9 cellular contexts compared by ENCODE assay signal in the genomic region with DNA sequence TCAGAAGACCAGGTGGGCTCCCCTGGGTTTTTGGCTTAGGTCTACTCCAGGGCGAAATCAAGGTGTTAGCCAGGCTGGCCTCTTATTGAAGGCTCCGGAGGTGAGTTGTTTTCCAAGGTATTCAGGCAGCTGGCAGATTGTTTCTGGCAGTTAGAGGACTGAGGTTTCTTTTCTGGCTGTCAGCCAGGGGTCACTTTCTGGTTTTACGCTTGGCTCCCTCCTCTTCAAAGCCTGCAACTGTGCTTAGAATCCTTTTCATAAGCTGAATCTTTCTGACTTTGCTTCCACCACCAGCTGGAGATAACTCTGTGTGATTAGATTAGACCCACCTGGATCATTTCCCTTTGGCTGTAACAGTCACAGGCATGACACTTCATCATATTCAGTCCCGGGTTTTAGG. TPM values are rescaled to one million over a fixed set of nuclear protein-coding genes. Genes with fewer than 3 reads are reported as not detected.
DNase-seq lines count a peak whose midpoint lies in the region; ATAC-seq and TF ChIP-seq lines count a peak whose summit lies in the region.
"Had no signal": no experiment of that assay in that cellular context is flagged by ENCODE, and none has a peak within 500 bp of the region (broad histone marks: within the 10 kb centered on the region; RNA-seq: fewer than 3 reads in every experiment).

No MANE protein-coding gene starts in this region.

- no peak for TF ChIP-seq CTCF in RWPE2 (IDR thresholded peaks at IDR 0.05; ENCODE audit: poor library complexity, severe bottlenecking)
- TF ChIP-seq CTCF in esophagus squamous epithelium (IDR thresholded peaks at IDR 0.05), result no peak

- DNase-seq in KBM-7 (peak; percentile 66), RWPE2 (ENCODE audit: low spot score) (no peak), mesenchymal stem cell (peak; percentile 43), esophagus squamous epithelium (lab: John Stamatoyannopoulos, UW) (no peak), cerebellum (ENCODE audit: low spot score) (no peak)
- no peak for DNase-seq in activated naive CD4-positive, alpha-beta T cell treated with anti-CD3 and anti-CD28 coated beads for 36 hours
- no peak for DNase-seq in stimulated activated CD8-positive, alpha-beta memory T cell treated with anti-CD3 and anti-CD28 coated beads, Interleukin-4, amount 100 ng/mL, for 48 hours

- H3K4me1 ChIP-seq in RWPE2 (ENCODE audit: insufficient read depth, poor library complexity, severe bottlenecking) (peaks cover 34% of the 10 kb centered on the region), mesenchymal stem cell (ENCODE audit: control insufficient read depth, insufficient read depth, low read depth, low read length) (peaks cover 7% of the 10 kb centered on the region), esophagus squamous epithelium (peaks cover 5 to 40% (median 16%) of the 10 kb centered on the region in 3 donors)

- no peaks in the 10 kb centered on the region for H3K36me3 Mint-ChIP-seq in activated naive CD4-positive, alpha-beta T cell treated with anti-CD3 and anti-CD28 coated beads for 36 hours (ENCODE audit: low read depth)

- H3K27ac Mint-ChIP-seq in activated naive CD4-positive, alpha-beta T cell treated with anti-CD3 and anti-CD28 coated beads for 36 hours, result no peak overlapping the region

- CTCF ChIA-PET in activated naive CD4-positive, alpha-beta T cell treated with anti-CD3 and anti-CD28 coated beads for 36 hours (lab: Charles Lee), result no interaction called here

- no peak overlapping the region for H3K4me3 Mint-ChIP-seq in activated naive CD4-positive, alpha-beta T cell treated with anti-CD3 and anti-CD28 coated beads for 36 hours

- 81% methylated on average over 3 of the region's 4 CpGs for WGBS in mesenchymal stem cell
- 41 to 74% methylated on average over 3 to 4 of the region's 4 CpGs for WGBS in esophagus squamous epithelium, 2 donors

- H4K8ac ChIP-seq in mesenchymal stem cell (ENCODE audit: low read length), result no peak overlapping the region

- intact Hi-C loops in activated naive CD4-positive, alpha-beta T cell treated with anti-CD3 and anti-CD28 coated beads for 36 hours (cut with micrococcal nuclease), result no loop called here
- intact Hi-C loops in esophagus squamous epithelium (cut with DNase I), result no loop called here

- ATAC-seq in GM18502 (IDR thresholded peaks at IDR 0.05; ENCODE audit: poor library complexity, unreplicated experiment) (peak; percentile 70), RWPE2 (ENCODE audit: low read depth) (peak; percentile 36)

- H3K4me1 Mint-ChIP-seq in activated naive CD4-positive, alpha-beta T cell treated with anti-CD3 and anti-CD28 coated beads for 36 hours (ENCODE audit: low read depth), result no peaks in the 10 kb centered on the region

- H2BK120ac ChIP-seq in mesenchymal stem cell (ENCODE audit: low read depth, low read length), result no peak overlapping the region

- H3K36me3 ChIP-seq in RWPE2 (ENCODE audit: low read depth), result no peaks in the 10 kb centered on the region
- no peaks in the 10 kb centered on the region for H3K36me3 ChIP-seq in mesenchymal stem cell (ENCODE audit: control insufficient read depth in 1 of 2, insufficient read depth in 2 of 2, low read depth in 1 of 2, low read length in 2 of 2)
- H3K36me3 ChIP-seq in esophagus squamous epithelium, result no peaks in the 10 kb centered on the region
- H3K36me3 ChIP-seq: thoracic aorta had no signal

- H3K4ac ChIP-seq in mesenchymal stem cell (ENCODE audit: low read depth in 1 of 2, low read length in 2 of 2), result no peak overlapping the region

- in situ Hi-C loops in KBM-7 (cut with MboI; ENCODE audit: low pct_unique_long_range_greater_than_20kb, low sequenced_read_pairs), result no loop called here

- H3K4me2 ChIP-seq in mesenchymal stem cell (ENCODE audit: low read length, poor library complexity, severe bottlenecking), result peak overlapping the region; percentile 31

- H2BK12ac ChIP-seq in mesenchymal stem cell (ENCODE audit: low read length in 2 of 2), result no peak overlapping the region

- H2BK15ac ChIP-seq in mesenchymal stem cell (ENCODE audit: low read depth, poor library complexity, severe bottlenecking), result no peak overlapping the region

- no peak overlapping the region for H4K91ac ChIP-seq in mesenchymal stem cell (ENCODE audit: low read length)

- H3K4me3 ChIP-seq in RWPE2 (ENCODE audit: severe bottlenecking) (no peak overlapping the region), mesenchymal stem cell (ENCODE audit: insufficient read depth in 1 of 2, low read depth in 1 of 2, low read length in 2 of 2) (no peak overlapping the region), esophagus squamous epithelium (no peak overlapping the region)
- H3K4me3 ChIP-seq: thoracic aorta had no signal

- no peaks in the 10 kb centered on the region for H3K79me1 ChIP-seq in mesenchymal stem cell (replicated peaks; ENCODE audit: low read length, poor library complexity, severe bottlenecking)

- no peak overlapping the region for H3K18ac ChIP-seq in mesenchymal stem cell (ENCODE audit: low read depth in 1 of 2, low read length in 2 of 2)

- no peak overlapping the region for H2AK5ac ChIP-seq in mesenchymal stem cell (ENCODE audit: low read length, severe bottlenecking)

- no peak overlapping the region for H3K9ac ChIP-seq in mesenchymal stem cell (ENCODE audit: low read length)

- H3K27me3 ChIP-seq in RWPE2 (ENCODE audit: insufficient read depth, poor library complexity, severe bottlenecking) (no peaks in the 10 kb centered on the region), mesenchymal stem cell (ENCODE audit: control insufficient read depth in 1 of 2, insufficient read depth in 1 of 2, low read length in 2 of 2) (no peaks in the 10 kb centered on the region), esophagus squamous epithelium (peaks cover 0 to 51% (median 0%) of the 10 kb centered on the region in 4 donors)

- no peaks in the 10 kb centered on the region for H3K9me3 Mint-ChIP-seq in activated naive CD4-positive, alpha-beta T cell treated with anti-CD3 and anti-CD28 coated beads for 36 hours

- peak overlapping the region; percentile 8 for H3K27ac ChIP-seq in RWPE2 (ENCODE audit: poor library complexity, severe bottlenecking)
- H3K27ac ChIP-seq in mesenchymal stem cell (ENCODE audit: low read length, poor library complexity, severe bottlenecking), result peak overlapping the region; percentile 60
- H3K27ac ChIP-seq in esophagus squamous epithelium, result no peak overlapping the region
- H3K27ac ChIP-seq: thoracic aorta had no signal

- H3K27me3 Mint-ChIP-seq in activated naive CD4-positive, alpha-beta T cell treated with anti-CD3 and anti-CD28 coated beads for 36 hours (ENCODE audit: low read depth), result no peaks in the 10 kb centered on the region

- no peak overlapping the region for H3K23ac ChIP-seq in mesenchymal stem cell (ENCODE audit: low read length in 2 of 2)

- no peak overlapping the region for H3K14ac ChIP-seq in mesenchymal stem cell (ENCODE audit: low read length in 2 of 2)

- H3K9me3 ChIP-seq in RWPE2 (ENCODE audit: severe bottlenecking) (no peaks in the 10 kb centered on the region), mesenchymal stem cell (ENCODE audit: control insufficient read depth, low read length) (no peaks in the 10 kb centered on the region), esophagus squamous epithelium (no peaks in the 10 kb centered on the region)
- H3K9me3 ChIP-seq: thoracic aorta had no signal

- TF ChIP-seq POLR2A in esophagus squamous epithelium (IDR thresholded peaks at IDR 0.05), result no peak

- H2BK5ac ChIP-seq in mesenchymal stem cell (ENCODE audit: low read depth, low read length, poor library complexity, severe bottlenecking), result no peak overlapping the region

- H2AFZ ChIP-seq in mesenchymal stem cell (ENCODE audit: low read depth, low read length), result no peak overlapping the region

RNA-seq across cellular contexts. Expression of a gene that starts 24.6 kb away (rescaled TPM):
- 14.9 TPM for polyA plus RNA-seq in mesenchymal stem cell (2013, experiment 1 of 2)
- polyA plus RNA-seq in mesenchymal stem cell (2013, experiment 2 of 2), result 17.0 TPM
- total RNA-seq in activated naive CD4-positive, alpha-beta T cell treated with anti-CD3 and anti-CD28 coated beads for 36 hours, result 1 to 10 TPM; 4.2 to 5.2 TPM
- 10 to 100 TPM; 10.3 to 18.5 (median 12.3) TPM for total RNA-seq in esophagus squamous epithelium
- total RNA-seq in cerebellum, result 38.9 TPM

Comparison
In these comparisons a context has a peak if more than half of its experiments do, and no peak if none do; other contexts are left out.
1. DNase-seq: peak in KBM-7 (single experiment) and mesenchymal stem cell (single experiment); none in RWPE2 (single experiment), activated naive CD4-positive, alpha-beta T cell treated with anti-CD3 and anti-CD28 coated beads for 36 hours (single experiment), esophagus squamous epithelium (single experiment), stimulated activated CD8-positive, alpha-beta memory T cell treated with anti-CD3 and anti-CD28 coated beads, Interleukin-4, amount 100 ng/mL, for 48 hours (single experiment) and cerebellum (single experiment).
2. H3K27ac ChIP-seq: peak in RWPE2 (single experiment) and mesenchymal stem cell (single experiment); none in esophagus squamous epithelium (0 of 4).